Comparison of ENCODE assay signal across 20 cellular contexts in the genomic region with DNA sequence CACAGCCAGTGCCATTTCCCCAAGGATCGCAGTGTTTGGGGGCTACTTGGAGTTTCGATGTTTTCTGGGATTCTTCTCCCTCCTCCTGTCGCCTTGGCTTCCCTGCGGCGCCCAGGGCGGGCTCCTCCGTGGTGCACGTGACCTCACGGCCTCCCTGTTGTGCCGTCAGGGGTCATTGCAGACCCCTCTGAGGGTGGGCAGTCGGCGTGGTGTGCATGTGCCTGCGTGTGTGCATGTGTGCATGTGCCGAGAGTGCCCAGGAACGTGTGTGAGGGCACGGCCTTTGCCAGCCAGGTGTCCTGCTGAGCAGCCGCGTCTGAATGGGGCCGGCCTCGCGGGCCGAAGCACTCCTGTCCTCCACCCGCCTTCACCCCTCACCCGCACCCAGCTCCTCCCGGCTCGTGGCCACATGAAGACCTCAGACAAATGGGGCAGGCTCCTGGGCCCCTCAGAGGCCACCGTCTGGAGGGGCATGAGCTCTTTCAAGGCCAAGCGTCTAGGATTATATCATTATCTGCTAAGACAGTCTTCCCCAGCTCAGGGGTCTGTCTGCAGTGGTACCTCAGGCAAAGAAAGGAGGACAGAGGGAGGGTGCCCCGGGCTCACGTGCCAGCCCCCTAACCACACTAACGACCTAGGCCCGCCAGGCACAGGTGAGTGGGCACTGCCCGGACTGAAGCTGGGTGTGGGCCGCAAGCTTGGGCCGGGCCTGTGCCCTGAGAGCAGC. TPM values are rescaled to one million over a fixed set of nuclear protein-coding genes. Genes with fewer than 3 reads are reported as not detected.
DNase-seq lines count a peak whose midpoint lies in the region; ATAC-seq and TF ChIP-seq lines count a peak whose summit lies in the region.
"Had no signal": no experiment of that assay in that cellular context is flagged by ENCODE, and none has a peak within 500 bp of the region (broad histone marks: within the 10 kb centered on the region; RNA-seq: fewer than 3 reads in every experiment).

No MANE protein-coding gene starts in this region.

- no peak for TF ChIP-seq CTCF in left ventricle myocardium inferior (IDR thresholded peaks at IDR 0.05; ENCODE audit: borderline replicate concordance)
- no peak for TF ChIP-seq CTCF in chondrocyte (IDR thresholded peaks at IDR 0.05)
- no peak for TF ChIP-seq CTCF in mesothelial cell of epicardium (IDR thresholded peaks at IDR 0.05; ENCODE audit: unreplicated experiment)

- no peaks in the 10 kb centered on the region for H3K27me3 ChIP-seq in left ventricle myocardium inferior (ENCODE audit: low read depth)
- H3K27me3 ChIP-seq: adrenal gland had no signal

- no peak overlapping the region for H3K4me3 ChIP-seq in left ventricle myocardium inferior
- H3K4me3 ChIP-seq: adrenal gland, esophagus squamous epithelium had no signal

- H3K36me3 Mint-ChIP-seq in chondrocyte (ENCODE audit: low read depth) = no peaks in the 10 kb centered on the region
- no peaks in the 10 kb centered on the region for H3K36me3 Mint-ChIP-seq in mesothelial cell of epicardium

- no peak overlapping the region for H3K27ac Mint-ChIP-seq in chondrocyte (ENCODE audit: unreplicated experiment)
- H3K27ac Mint-ChIP-seq in mesothelial cell of epicardium = peak overlapping the region; percentile 53
- H3K27ac Mint-ChIP-seq: activated T-helper 1 cell treated with anti-CD3 and anti-CD28 coated beads, Interleukin-12 subunit alpha, Interleukin-12 subunit beta, Interleukin-2, Interleukin-4 antibody, amounts not matched to agents 30 ng/mL and 10 ng/mL and 1 ng/mL, durations not matched to agents 14 hours and 24 hours and 36 hours had no signal

- H3K4me1 ChIP-seq in left ventricle myocardium inferior = peaks cover 18% of the 10 kb centered on the region
- H3K4me1 ChIP-seq: adrenal gland had no signal

- H3K9me3 Mint-ChIP-seq in chondrocyte (ENCODE audit: low read depth) (no peaks in the 10 kb centered on the region), mesothelial cell of epicardium (no peaks in the 10 kb centered on the region)
- H3K9me3 Mint-ChIP-seq: activated T-helper 1 cell treated with anti-CD3 and anti-CD28 coated beads, Interleukin-12 subunit alpha, Interleukin-12 subunit beta, Interleukin-2, Interleukin-4 antibody, amounts not matched to agents 30 ng/mL and 10 ng/mL and 1 ng/mL, durations not matched to agents 14 hours and 24 hours and 36 hours; H9 had no signal

- H3K9me3 ChIP-seq in left ventricle myocardium inferior (replicated peaks) = no peaks in the 10 kb centered on the region
- H3K9me3 ChIP-seq: adrenal gland, esophagus squamous epithelium, neutrophil had no signal

- DNase-seq in left ventricle myocardium inferior = no peak
- no peak for DNase-seq in left cardiac atrium
- peak; percentile 93 for DNase-seq in chondrocyte (ENCODE audit: low spot score)
- peak; percentile 18 to 33 for DNase-seq in mesothelial cell of epicardium (ENCODE audit: low spot score in 2 of 2, unreplicated experiment in 2 of 2)
- DNase-seq in ureter (ENCODE audit: low spot score) = peak; percentile 39
- no peak for DNase-seq in NCI-H2171 (lab: John Stamatoyannopoulos, UW)
- no peak for DNase-seq in NAMALWA (ENCODE audit: low spot score)
- DNase-seq: caudate nucleus, esophagus squamous epithelium, H9, mesendoderm, MM.1S, NCI-H1694 treated with DMSO at 0.1 percent for 48 hours, NCI-H446 had no signal

- H3K4me1 Mint-ChIP-seq in chondrocyte (ENCODE audit: low read depth) = peaks cover 18% of the 10 kb centered on the region
- H3K4me1 Mint-ChIP-seq in mesothelial cell of epicardium = peaks cover 38% of the 10 kb centered on the region

- peaks cover 7% of the 10 kb centered on the region for H3K27me3 Mint-ChIP-seq in chondrocyte (ENCODE audit: low read depth)
- no peaks in the 10 kb centered on the region for H3K27me3 Mint-ChIP-seq in mesothelial cell of epicardium (ENCODE audit: low read depth)

- H3K4me3 Mint-ChIP-seq in chondrocyte (ENCODE audit: unreplicated experiment) (no peak overlapping the region), mesothelial cell of epicardium (no peak overlapping the region)
- H3K4me3 Mint-ChIP-seq: activated T-helper 1 cell treated with anti-CD3 and anti-CD28 coated beads, Interleukin-12 subunit alpha, Interleukin-12 subunit beta, Interleukin-2, Interleukin-4 antibody, amounts not matched to agents 30 ng/mL and 10 ng/mL and 1 ng/mL, durations not matched to agents 14 hours and 24 hours and 36 hours; H9 had no signal

- ATAC-seq in left cardiac atrium (no peak), GM18870 (IDR thresholded peaks at IDR 0.05; ENCODE audit: unreplicated experiment) (no peak)

- intact Hi-C loops in left ventricle myocardium inferior (cut with micrococcal nuclease) = no loop called here
- intact Hi-C loops in left cardiac atrium (cut with DNase I) = loop anchor here in 1 of 2 donors (2.0 kb wide), 1 partner anchor 23 kb away; no protein-coding TSS in a partner anchor

- H3K27ac ChIP-seq in left ventricle myocardium inferior (replicated peaks) = peak overlapping the region; percentile 73
- H3K27ac ChIP-seq: adrenal gland, esophagus squamous epithelium, neutrophil had no signal

- no peaks in the 10 kb centered on the region for H3K36me3 ChIP-seq in left ventricle myocardium inferior
- H3K36me3 ChIP-seq: adrenal gland, esophagus squamous epithelium, neutrophil had no signal

RNA-seq across cellular contexts. Expression of a gene that starts 9.4 kb away (rescaled TPM):
- total RNA-seq in left ventricle myocardium inferior (93.6 TPM), left cardiac atrium (10 to 100 TPM; 42.8 to 77.1 TPM), chondrocyte (22.8 to 33.0 TPM (median 29.8 TPM) in 3 replicates), mesothelial cell of epicardium (37.7 to 40.3 TPM (median 39.4 TPM) in 3 replicates), ureter (40.5 TPM)

RNA-seq across cellular contexts. Expression of a gene that starts 18.3 kb away (rescaled TPM):
- total RNA-seq in left ventricle myocardium inferior (30.7 TPM), left cardiac atrium (10 to 100 TPM; 11.7 to 28.5 TPM), chondrocyte (0.51 to 1.3 TPM in 2 of 3 replicates, not detected in the other), mesothelial cell of epicardium (15.2 to 19.0 TPM (median 18.0 TPM) in 3 replicates), ureter (57.7 TPM)
- total RNA-seq: Daoy, glomerular endothelial cell, H9 had no signal

RNA-seq across cellular contexts. Expression of a gene that starts 46.1 kb away (rescaled TPM):
- 2.4 TPM for total RNA-seq in left ventricle myocardium inferior
- total RNA-seq in left cardiac atrium = under 1 TPM; 0.10 to 0.50 TPM
- not detected in 3 replicates for total RNA-seq in chondrocyte
- not detected in 3 replicates for total RNA-seq in mesothelial cell of epicardium
- not detected for total RNA-seq in ureter
- total RNA-seq: Daoy, esophagus squamous epithelium, glomerular endothelial cell, H9 had no signal

RNA-seq across cellular contexts. Expression of a gene that starts 59.9 kb away (rescaled TPM):
- total RNA-seq in left ventricle myocardium inferior (634 TPM), left cardiac atrium (100 to 1,000 TPM; 390 to 610 TPM), chondrocyte (2,704 to 5,485 TPM (median 2,760 TPM) in 3 replicates), mesothelial cell of epicardium (13,899 to 14,658 TPM (median 14,601 TPM) in 3 replicates), ureter (130 TPM)
- total RNA-seq: activated T-helper 1 cell treated with anti-CD3 and anti-CD28 coated beads, Interleukin-12 subunit alpha, Interleukin-12 subunit beta, Interleukin-2, Interleukin-4 antibody, amounts not matched to agents 30 ng/mL and 10 ng/mL and 1 ng/mL, durations not matched to agents 14 hours and 24 hours and 36 hours had no signal

Comparison
In these comparisons a context has a peak if more than half of its experiments do, and no peak if none do; other contexts are left out.
1. DNase-seq: peak in chondrocyte (single experiment), mesothelial cell of epicardium (2 of 2) and ureter (single experiment); none in left ventricle myocardium inferior (single experiment), left cardiac atrium (single experiment), NCI-H2171 (single experiment) and NAMALWA (single experiment).